ENCODE assay signal across 7 cellular contexts in genomic region chr5:78295035-78295961, GRCh38. TPM values are rescaled to one million over a fixed set of nuclear protein-coding genes. Genes with fewer than 3 reads are reported as not detected.
DNase-seq lines count a peak whose midpoint lies in the region; ATAC-seq and TF ChIP-seq lines count a peak whose summit lies in the region.

No MANE protein-coding gene starts in this region.

- TF ChIP-seq CTCF in GM12875 (IDR thresholded peaks at IDR 0.05; ENCODE audit: borderline replicate concordance, insufficient read depth, low read depth, low read length): peak; percentile 63
- TF ChIP-seq CTCF in progenitor cell of endocrine pancreas (IDR thresholded peaks at IDR 0.05; ENCODE audit: unreplicated experiment): peak; percentile 65

- peaks cover 1% of the 10 kb centered on the region for H3K36me3 Mint-ChIP-seq in progenitor cell of endocrine pancreas (ENCODE audit: insufficient read depth)

- H3K27me3 Mint-ChIP-seq in progenitor cell of endocrine pancreas: peaks cover 4% of the 10 kb centered on the region

- DNase-seq in OCI-M1 (lab: John Stamatoyannopoulos, UW) (peak; percentile 56), germinal center (ENCODE audit: low spot score) (peak; percentile 55), progenitor cell of endocrine pancreas (ENCODE audit: low spot score, unreplicated experiment) (peak; percentile 34), ureter (ENCODE audit: low spot score) (peak; percentile 43)
- DNase-seq in activated effector memory CD4-positive, alpha-beta T cell treated with Interleukin-2 at 50 U/mL for 16 hours: peak; percentile 36

- peak; percentile 22 for ATAC-seq in HG02943 (IDR thresholded peaks at IDR 0.05; ENCODE audit: low read depth, unreplicated experiment)

- peak overlapping the region; percentile 99 for H3K27ac Mint-ChIP-seq in progenitor cell of endocrine pancreas

- peak overlapping the region; percentile 80 for H3K4me3 ChIP-seq in GM12875 (ENCODE audit: low read depth, low read length)

- no peaks in the 10 kb centered on the region for H3K9me3 Mint-ChIP-seq in progenitor cell of endocrine pancreas (ENCODE audit: low read depth)

- peak overlapping the region; percentile 99 for H3K4me3 Mint-ChIP-seq in progenitor cell of endocrine pancreas (ENCODE audit: low read depth)

- H3K4me1 Mint-ChIP-seq in progenitor cell of endocrine pancreas (ENCODE audit: low read depth): peaks cover 13% of the 10 kb centered on the region

RNA-seq across cellular contexts. Expression of gene AP3B1, which starts 0.8 kb away (rescaled TPM):
- 50.9 and 53.3 TPM in 2 replicates for total RNA-seq in progenitor cell of endocrine pancreas
- 53.2 TPM for total RNA-seq in ureter

Comparison
In these comparisons a context has a peak if more than half of its experiments do, and no peak if none do; other contexts are left out.
1. Peak in every context shown above with its lines: DNase-seq, ATAC-seq and H3K4me3 ChIP-seq.